8 cellular contexts compared by ENCODE assay signal in the genomic region with DNA sequence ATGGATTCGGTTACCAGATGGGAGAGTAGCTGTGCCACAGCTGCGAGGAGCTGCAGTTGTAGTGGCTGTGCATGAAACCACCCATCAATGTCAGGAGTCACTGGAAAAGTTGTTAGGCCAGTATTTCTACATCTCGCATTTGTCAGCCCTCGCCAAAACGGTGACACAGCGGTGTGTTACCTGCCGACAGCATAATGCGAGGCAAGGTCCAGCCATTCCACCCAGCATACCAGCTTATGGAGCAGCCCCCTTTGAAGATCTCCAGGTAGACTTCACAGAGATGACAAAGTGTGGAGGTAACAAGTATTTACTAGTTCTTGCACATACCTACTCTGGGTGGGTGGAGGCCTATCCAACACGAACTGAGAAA.
DNase-seq lines count a peak whose midpoint lies in the region; ATAC-seq and TF ChIP-seq lines count a peak whose summit lies in the region.
"Not testable (repeated sequence)": the region's sequence is repeated elsewhere in the genome, so short reads cannot be mapped to it uniquely, and the experiment has no call there.

No MANE protein-coding gene starts in this region.

- not testable (repeated sequence) for TF ChIP-seq POLR2A in thyroid gland (IDR thresholded peaks at IDR 0.05)

- not testable (repeated sequence) for H4K20me1 ChIP-seq in KMS-11 (ENCODE audit: insufficient read depth); PC-3 (ENCODE audit: low read length)

- not testable (repeated sequence) for TF ChIP-seq CTCF in KMS-11 (conservative IDR thresholded peaks at IDR 0.05; ENCODE audit: low read depth, low read length); PC-3 (conservative IDR thresholded peaks at IDR 0.05; ENCODE audit: low read depth, low read length); MCF 10A (IDR thresholded peaks at IDR 0.05; ENCODE audit: unreplicated experiment); thyroid gland (IDR thresholded peaks at IDR 0.05)

- H4K8ac ChIP-seq in trophoblast cell (ENCODE audit: low read depth, low read length) = not testable (repeated sequence)

- DNase-seq in DMS153 (lab: John Stamatoyannopoulos, UW) (peak; percentile 50), PC-3 (peak; percentile 90), MCF 10A (ENCODE audit: unreplicated experiment) (peak; percentile 42), left kidney (ENCODE audit: low read depth, low spot score) (peak; percentile 40), trophoblast cell (peak; percentile 92 to 96), thyroid gland (peak; percentile 68 to 82)

- not testable (repeated sequence) for H2BK5ac ChIP-seq in trophoblast cell (ENCODE audit: low read depth, low read length, poor library complexity)

- peaks cover 11% of the 10 kb centered on the region for H3K4me1 ChIP-seq in KMS-11 (ENCODE audit: low read depth, poor library complexity, severe bottlenecking)
- peaks cover 35% of the 10 kb centered on the region for H3K4me1 ChIP-seq in PC-3 (ENCODE audit: insufficient read depth, low read length)
- not testable (repeated sequence) for H3K4me1 ChIP-seq in esophagus (ENCODE audit: control insufficient read depth in 2 of 2, insufficient read depth in 2 of 2, low read length in 1 of 2); thyroid gland
- peaks cover 11 to 13% of the 10 kb centered on the region in 2 experiments for H3K4me1 ChIP-seq in trophoblast cell (ENCODE audit: control insufficient read depth in 1 of 2, insufficient read depth in 2 of 2, low read length in 2 of 2)

- H3K14ac ChIP-seq in trophoblast cell (ENCODE audit: low read length) = not testable (repeated sequence)

- H3K27ac Mint-ChIP-seq in MCF 10A (ENCODE audit: low read depth, unreplicated experiment) = peak overlapping the region; percentile 75

- intact Hi-C loops in PC-3 (cut with micrococcal nuclease) (loop anchor here (10.0 kb wide), 1 partner anchor 1079 kb away; no protein-coding TSS in a partner anchor), MCF 10A (cut with micrococcal nuclease) (loop anchor here (1.0 to 5.0 kb wide), 3 partner anchors 233 to 1082 kb away; no protein-coding TSS in a partner anchor)
- intact Hi-C loops in thyroid gland (cut with DNase I) = not testable (repeated sequence)

- not testable (repeated sequence) for H4K91ac ChIP-seq in trophoblast cell (ENCODE audit: low read depth, low read length)

- not testable (repeated sequence) for H3K4ac ChIP-seq in trophoblast cell (ENCODE audit: low read depth, low read length)

- H3K27me3 ChIP-seq in KMS-11 (ENCODE audit: insufficient read depth, low read depth); PC-3 (ENCODE audit: low read length); esophagus (ENCODE audit: control insufficient read depth in 1 of 2, insufficient read depth in 2 of 2, low read length in 2 of 2); trophoblast cell (ENCODE audit: insufficient read depth, low read length); thyroid gland: not testable (repeated sequence)

- H2AK5ac ChIP-seq in trophoblast cell (ENCODE audit: low read length) = not testable (repeated sequence)

- not testable (repeated sequence) for H3K36me3 ChIP-seq in KMS-11 (ENCODE audit: insufficient read depth); PC-3 (ENCODE audit: low read depth, low read length); esophagus (ENCODE audit: control insufficient read depth in 2 of 2, insufficient read depth in 2 of 2, low read length in 1 of 2); trophoblast cell (ENCODE audit: control insufficient read depth in 1 of 2, insufficient read depth in 2 of 2, low read length in 2 of 2); thyroid gland

- H3K9ac ChIP-seq in KMS-11; PC-3 (ENCODE audit: low read length); trophoblast cell (ENCODE audit: low read length): not testable (repeated sequence)

- H3K9me3 ChIP-seq in PC-3 (ENCODE audit: low read length); esophagus (ENCODE audit: control insufficient read depth in 2 of 2, insufficient read depth in 1 of 2, low read depth in 1 of 2, low read length in 1 of 2); trophoblast cell (ENCODE audit: insufficient read depth, low read depth, low read length); thyroid gland: not testable (repeated sequence)

- H2BK12ac ChIP-seq in trophoblast cell (ENCODE audit: low read length) = not testable (repeated sequence)

- WGBS in esophagus, 2 donors = 51 to 66% methylated on average over 9 of the region's 9 CpGs
- WGBS in trophoblast cell (ENCODE audit: extremely low coverage, insufficient coverage, insufficient read length) = no CpG with 5 or more reads among the region's 9 CpGs
- 58 to 60% methylated on average over 9 of the region's 9 CpGs for WGBS in thyroid gland, 2 donors

- not testable (repeated sequence) for H3K4me2 ChIP-seq in KMS-11
- H3K4me2 ChIP-seq in PC-3 (ENCODE audit: low read length) (peak overlapping the region; percentile 73), trophoblast cell (ENCODE audit: low read length) (peak overlapping the region; percentile 30)

- H4K12ac ChIP-seq in trophoblast cell (ENCODE audit: low read depth, low read length) = not testable (repeated sequence)

- not testable (repeated sequence) for H3K23ac ChIP-seq in trophoblast cell (ENCODE audit: low read length)

- ATAC-seq in PC-3 = not testable (repeated sequence)

- not testable (repeated sequence) for H3F3A ChIP-seq in PC-3 (ENCODE audit: low read length, unreplicated experiment)

- not testable (repeated sequence) for H3K4me3 ChIP-seq in KMS-11 (IDR thresholded peaks at IDR 0.05; ENCODE audit: insufficient read depth, low read depth, low read length); esophagus (ENCODE audit: low read depth in 1 of 2, low read length in 2 of 2); trophoblast cell (ENCODE audit: low read depth, low read length); thyroid gland (replicated peaks in 1 of 3)
- H3K4me3 ChIP-seq in PC-3 (ENCODE audit: low read length) = peak overlapping the region; percentile 40; the same call in 1 of the 2 replicates

- H2AFZ ChIP-seq in KMS-11 (ENCODE audit: low read depth) (peak overlapping the region; percentile 7; the same call in 1 of the 2 replicates), PC-3 (ENCODE audit: low read length) (peak overlapping the region; percentile 67; the same call in 1 of the 2 replicates)
- H2AFZ ChIP-seq in trophoblast cell (ENCODE audit: insufficient read depth, low read length, poor library complexity) = not testable (repeated sequence)

- H2BK120ac ChIP-seq in trophoblast cell (ENCODE audit: insufficient read depth, low read length, poor library complexity) = not testable (repeated sequence)

- H3K18ac ChIP-seq in trophoblast cell (ENCODE audit: low read length) = not testable (repeated sequence)

- not testable (repeated sequence) for H3K27me3 Mint-ChIP-seq in MCF 10A (ENCODE audit: insufficient read depth, unreplicated experiment)

- H3K9me3 Mint-ChIP-seq in MCF 10A (ENCODE audit: unreplicated experiment) = not testable (repeated sequence)

- not testable (repeated sequence) for H3K36me3 Mint-ChIP-seq in MCF 10A (ENCODE audit: insufficient read depth, unreplicated experiment)

- CTCF ChIA-PET in PC-3 (lab: Charles Lee) = not testable (repeated sequence)
- CTCF ChIA-PET in MCF 10A (lab: Yijun Ruan, JAX) = interaction anchor here (0.6 to 1.9 kb wide), 15 partner anchors 9 to 620 kb away, joined by 3 to 11 read pairs (median 3); partner anchors contain the start of gene TANC1

- peak overlapping the region; percentile 47 for H3K4me3 Mint-ChIP-seq in MCF 10A (ENCODE audit: unreplicated experiment)

- H3K4me1 Mint-ChIP-seq in MCF 10A (ENCODE audit: insufficient read depth, unreplicated experiment) = peaks cover 38% of the 10 kb centered on the region

- POLR2A ChIA-PET in PC-3 (lab: Charles Lee; ENCODE audit: unreplicated experiment) = not testable (repeated sequence)
- POLR2A ChIA-PET in MCF 10A (lab: Yijun Ruan, JAX) = interaction anchor here (1.0 to 1.9 kb wide), 6 partner anchors 8 to 130 kb away, joined by 3 to 15 read pairs (median 4); no protein-coding TSS in a partner anchor

- H3K9me2 ChIP-seq in PC-3 (replicated peaks; ENCODE audit: low read length) = not testable (repeated sequence)

- H3K79me2 ChIP-seq in KMS-11 (ENCODE audit: insufficient read depth, low read depth); PC-3 (ENCODE audit: low read length); trophoblast cell (ENCODE audit: control insufficient read depth, insufficient read depth, low read length, poor library complexity): not testable (repeated sequence)

- H3K27ac ChIP-seq in KMS-11; trophoblast cell (ENCODE audit: low read depth, low read length); thyroid gland: not testable (repeated sequence)
- peak overlapping the region; percentile 55 for H3K27ac ChIP-seq in PC-3 (ENCODE audit: low read length)
- H3K27ac ChIP-seq in esophagus (ENCODE audit: low read depth in 2 of 2, low read length in 1 of 2) = peak overlapping the region; percentile 4 to 68

- H3K79me1 ChIP-seq in trophoblast cell (ENCODE audit: low read length) = not testable (repeated sequence)

- BruUV-seq in PC-3 (replicated peaks; lab: Mats Ljungman, UMichigan); MCF 10A (replicated peaks; lab: Mats Ljungman, UMichigan): not testable (repeated sequence)

Comparison
In these comparisons a context has a peak if more than half of its experiments do, and no peak if none do; other contexts are left out.
1. DNase-seq: peak in every context shown above with its lines; median percentile 94 in trophoblast cell; 90 in PC-3; 75 in thyroid gland; 50 in DMS153; 42 in MCF 10A; 40 in left kidney.